Comparison of ENCODE assay signal across 8 cellular contexts in genomic region chr14:74618078-74618952, GRCh38. TPM values are rescaled to one million over a fixed set of nuclear protein-coding genes. Genes with fewer than 3 reads are reported as not detected.
DNase-seq lines count a peak whose midpoint lies in the region; ATAC-seq and TF ChIP-seq lines count a peak whose summit lies in the region.

No MANE protein-coding gene starts in this region.

- intact Hi-C loops in gastrocnemius medialis (cut with DNase I; ENCODE audit: low total_unique reads) (no loop called here), Caco-2 (cut with micrococcal nuclease; ENCODE audit: unreplicated experiment) (no loop called here), ovary (cut with DNase I) (loop anchor here in 2 of 4 donors (10.0 kb wide), 2 partner anchors 86 to 186 kb away; no protein-coding TSS in a partner anchor)

- in situ Hi-C loops in gastrocnemius medialis (cut with MboI; ENCODE audit: low sequenced_read_pairs in 4 of 4), result no loop called here

- no peaks in the 10 kb centered on the region for H3K9me3 Mint-ChIP-seq in effector memory CD8-positive, alpha-beta T cell
- no peaks in the 10 kb centered on the region for H3K9me3 Mint-ChIP-seq in Caco-2 (ENCODE audit: unreplicated experiment)

- H3K27ac ChIP-seq in BLaER1 (peak overlapping the region; percentile 40), gastrocnemius medialis (peak overlapping the region in 3 of 4 donors; percentile 51 to 66 (median 53)), ovary (no peak overlapping the region)

- peaks cover 75 to 79% of the 10 kb centered on the region in 2 donors for H3K4me1 Mint-ChIP-seq in effector memory CD8-positive, alpha-beta T cell (ENCODE audit: low read depth in 2 of 2)
- peaks cover 16% of the 10 kb centered on the region for H3K4me1 Mint-ChIP-seq in Caco-2 (ENCODE audit: low read depth, unreplicated experiment)

- H3K27ac Mint-ChIP-seq in effector memory CD8-positive, alpha-beta T cell, result peak overlapping the region; percentile 88 to 97
- no peak overlapping the region for H3K27ac Mint-ChIP-seq in Caco-2 (ENCODE audit: unreplicated experiment)

- no TSS peak for BruUV-seq in Caco-2 (replicated peaks; lab: Mats Ljungman, UMichigan)

- H3K36me3 Mint-ChIP-seq in effector memory CD8-positive, alpha-beta T cell (ENCODE audit: insufficient read depth), result peaks cover 24% of the 10 kb centered on the region
- H3K36me3 Mint-ChIP-seq in Caco-2 (ENCODE audit: insufficient read depth, unreplicated experiment), result peaks cover 5% of the 10 kb centered on the region

- H3K9me3 ChIP-seq in BLaER1 (no peaks in the 10 kb centered on the region), gastrocnemius medialis (no peaks in the 10 kb centered on the region), Caco-2 (no peaks in the 10 kb centered on the region), ovary (no peaks in the 10 kb centered on the region)

- DNase-seq in Kasumi-1 (lab: John Stamatoyannopoulos, UW), result peak; percentile 91 to 92
- peak; percentile 14 to 60 for DNase-seq in activated CD4-positive, alpha-beta T cell treated with anti-CD3 and anti-CD28 coated beads, Interleukin-2, amount 50 U/mL, for 24 hours (ENCODE audit: low read depth in 1 of 2, low spot score in 1 of 2)
- peak; percentile 79 to 85 (median 81) for DNase-seq in effector memory CD8-positive, alpha-beta T cell
- no peak for DNase-seq in gastrocnemius medialis
- DNase-seq in Caco-2, result no peak
- DNase-seq in iPS-NIHi7 (ENCODE audit: extremely low spot score), result no peak
- no peak for DNase-seq in ovary

- CTCF ChIA-PET in Caco-2 (lab: Charles Lee), result interaction anchor here (1.1 to 4.6 kb wide), 3 partner anchors 9 to 45 kb away, joined by 3 to 23 read pairs (median 3); no protein-coding TSS in a partner anchor

- H3K27me3 Mint-ChIP-seq in effector memory CD8-positive, alpha-beta T cell, result no peaks in the 10 kb centered on the region
- H3K27me3 Mint-ChIP-seq in Caco-2 (ENCODE audit: insufficient read depth, unreplicated experiment), result peaks cover 7% of the 10 kb centered on the region

- H3K4me2 ChIP-seq in BLaER1, result peak overlapping the region; percentile 66

- no peaks in the 10 kb centered on the region for H3K36me3 ChIP-seq in BLaER1
- H3K36me3 ChIP-seq in gastrocnemius medialis, result no peaks in the 10 kb centered on the region
- no peaks in the 10 kb centered on the region for H3K36me3 ChIP-seq in Caco-2 (ENCODE audit: control insufficient read depth, insufficient read depth, low read length)
- H3K36me3 ChIP-seq in ovary, result no peaks in the 10 kb centered on the region

- no peak for TF ChIP-seq POLR2A in gastrocnemius medialis (IDR thresholded peaks at IDR 0.05)
- TF ChIP-seq POLR2A in ovary (IDR thresholded peaks at IDR 0.05), result no peak

- TF ChIP-seq CTCF in gastrocnemius medialis (IDR thresholded peaks at IDR 0.05 in 4 of 5, conservative IDR thresholded peaks at IDR 0.05 in 1 of 5) (no peak), Caco-2 (IDR thresholded peaks at IDR 0.05; ENCODE audit: insufficient read depth in 1 of 2, low read depth in 1 of 2, low read length in 1 of 2, severe bottlenecking in 1 of 2, unreplicated experiment in 1 of 2) (no peak), ovary (IDR thresholded peaks at IDR 0.05) (no peak)

- H4K20me1 ChIP-seq in BLaER1, result no peaks in the 10 kb centered on the region

- POLR2A ChIA-PET in Caco-2 (lab: Charles Lee), result interaction anchor here (0.6 kb wide), 1 partner anchor 20 kb away, joined by 3 read pairs; no protein-coding TSS in a partner anchor

- H3K27me3 ChIP-seq in BLaER1, result peaks cover 4% of the 10 kb centered on the region; the same call in 1 of the 2 replicates
- H3K27me3 ChIP-seq in gastrocnemius medialis, result peaks cover 0 to 18% (median 1%) of the 10 kb centered on the region in 3 donors
- no peaks in the 10 kb centered on the region for H3K27me3 ChIP-seq in Caco-2 (replicated peaks; ENCODE audit: control insufficient read depth, insufficient read depth, low read length)
- H3K27me3 ChIP-seq in ovary, result no peaks in the 10 kb centered on the region

- no peak overlapping the region for H3K4me3 ChIP-seq in BLaER1
- H3K4me3 ChIP-seq in gastrocnemius medialis, result no peak overlapping the region
- no peak overlapping the region for H3K4me3 ChIP-seq in Caco-2 (ENCODE audit: low read depth, low read length)
- no peak overlapping the region for H3K4me3 ChIP-seq in ovary

- no peak for TF ChIP-seq EP300 in ovary (IDR thresholded peaks at IDR 0.05)

- peak; percentile 88 for ATAC-seq in effector memory CD8-positive, alpha-beta T cell (replicated peaks)
- no peak for ATAC-seq in gastrocnemius medialis

- no peak overlapping the region for H3K9ac ChIP-seq in BLaER1

- 57 to 71% (median 60%) methylated on average over 10 of the region's 10 CpGs for WGBS in ovary, 3 donors

- H3K4me3 Mint-ChIP-seq in effector memory CD8-positive, alpha-beta T cell, result peak overlapping the region; percentile 77 to 84
- H3K4me3 Mint-ChIP-seq in Caco-2 (ENCODE audit: unreplicated experiment), result no peak overlapping the region

- H3K4me1 ChIP-seq in BLaER1 (peaks cover 80% of the 10 kb centered on the region), gastrocnemius medialis (peaks cover 9 to 15% of the 10 kb centered on the region in 2 donors), Caco-2 (peaks cover 28% of the 10 kb centered on the region), ovary (ENCODE audit: insufficient read depth) (peaks cover 16% of the 10 kb centered on the region)

RNA-seq across cellular contexts. Expression of gene LTBP2, which starts 6.3 kb away (rescaled TPM):
- total RNA-seq in gastrocnemius medialis (10 to 100 TPM; 19.8 to 51.9 (median 28.8) TPM), Caco-2 (2022) (0.86 and 1.0 TPM in 2 replicates), ovary (10 to 100 TPM; 31.4 to 85.0 (median 61.7) TPM)
- polyA plus RNA-seq in ovary, result 10 to 100 TPM; 32.2 to 37.8 TPM

Comparison
In these comparisons a context has a peak if more than half of its experiments do, and no peak if none do; other contexts are left out.
1. H3K27ac ChIP-seq: peak in BLaER1 (single experiment) and gastrocnemius medialis (3 of 4); none in ovary (0 of 2).
2. DNase-seq: peak in Kasumi-1 (2 of 2), activated CD4-positive, alpha-beta T cell treated with anti-CD3 and anti-CD28 coated beads, Interleukin-2, amount 50 U/mL, for 24 hours (2 of 2) and effector memory CD8-positive, alpha-beta T cell (3 of 3); none in gastrocnemius medialis (0 of 2), Caco-2 (0 of 2), iPS-NIHi7 (single experiment) and ovary (0 of 5).
3. RNA of gene LTBP2, which starts 6.3 kb away (total RNA-seq): 31.4 to 85.0 TPM in ovary and 19.8 to 51.9 TPM in gastrocnemius medialis; 0.86 to 1.0 TPM in Caco-2; every median in the first group is over 10 times any median in the second.